1 cellular context compared by ENCODE assay signal in genomic region chr4:127930175-127930574, GRCh38.
TF ChIP-seq lines count a peak whose summit lies in the region.

No MANE protein-coding gene starts in this region.

TF ChIP-seq in IMR-90, 13 proteins besides CTCF, POLR2A, EP300 and RAD21 (continued from another document):
- TF ChIP-seq, protein P1, sequence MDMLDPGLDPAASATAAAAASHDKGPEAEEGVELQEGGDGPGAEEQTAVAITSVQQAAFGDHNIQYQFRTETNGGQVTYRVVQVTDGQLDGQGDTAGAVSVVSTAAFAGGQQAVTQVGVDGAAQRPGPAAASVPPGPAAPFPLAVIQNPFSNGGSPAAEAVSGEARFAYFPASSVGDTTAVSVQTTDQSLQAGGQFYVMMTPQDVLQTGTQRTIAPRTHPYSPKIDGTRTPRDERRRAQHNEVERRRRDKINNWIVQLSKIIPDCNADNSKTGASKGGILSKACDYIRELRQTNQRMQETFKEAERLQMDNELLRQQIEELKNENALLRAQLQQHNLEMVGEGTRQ (IDR thresholded peaks at IDR 0.05; ENCODE audit: low read depth, low read length): no peak
